In genomic region chr9:124453586-124454191, GRCh38 we compare ENCODE assay signal across 12 cellular contexts. TPM values are rescaled to one million over a fixed set of nuclear protein-coding genes. Genes with fewer than 3 reads are reported as not detected.
DNase-seq lines count a peak whose midpoint lies in the region; ATAC-seq, FAIRE-seq and TF ChIP-seq lines count a peak whose summit lies in the region.
"Had no signal": no experiment of that assay in that cellular context is flagged by ENCODE, and none has a peak within 500 bp of the region (broad histone marks: within the 10 kb centered on the region; RNA-seq: fewer than 3 reads in every experiment).

No MANE protein-coding gene starts in this region.

- DNase-seq in HCT116 (ENCODE audit: low read depth, low spot score), result peak; percentile 21
- no peak for DNase-seq in bronchial epithelial cell (ENCODE audit: low read depth)
- DNase-seq in left lung, result peak in 1 of 2 donors; percentile 61
- DNase-seq in stimulated activated CD8-positive, alpha-beta memory T cell treated with anti-CD3 and anti-CD28 coated beads, Interleukin-4, amount 100 ng/mL, for 48 hours, result no peak
- DNase-seq in GM03348 (ENCODE audit: low spot score), result no peak
- no peak for DNase-seq in GM23248
- no peak for DNase-seq in prostate gland (ENCODE audit: low spot score)
- DNase-seq: CD4-positive, CD25-positive, alpha-beta regulatory T cell had no signal

- CTCF ChIA-PET in HCT116 (lab: Charles Lee), result interaction anchor here (1.0 kb wide), 1 partner anchor 37 kb away, joined by 3 read pairs; no protein-coding TSS in a partner anchor

- RAD21 ChIA-PET in HCT116 (lab: Charles Lee; ENCODE audit: low non-redundant PET in 1 of 2, low total read pairs in 2 of 2, uncharacterized antibody in 2 of 2, unreplicated experiment in 2 of 2), result no interaction called here

- no peaks in the 10 kb centered on the region for H3K36me3 ChIP-seq in HCT116 (ENCODE audit: control insufficient read depth in 1 of 2, insufficient read depth in 2 of 2, low read length in 2 of 2)
- H3K36me3 ChIP-seq in bronchial epithelial cell (ENCODE audit: control insufficient read depth, insufficient read depth, low read length), result no peaks in the 10 kb centered on the region
- no peaks in the 10 kb centered on the region for H3K36me3 ChIP-seq in left lung
- no peaks in the 10 kb centered on the region for H3K36me3 ChIP-seq in GM23248 (ENCODE audit: low read depth)
- no peaks in the 10 kb centered on the region for H3K36me3 ChIP-seq in prostate gland
- H3K36me3 ChIP-seq: neutrophil had no signal

- H2AFZ ChIP-seq in HCT116 (ENCODE audit: low read depth, low read length, poor library complexity, severe bottlenecking) (peak overlapping the region; percentile 15), GM23248 (no peak overlapping the region)

- peak overlapping the region; percentile 41 for H3K9ac ChIP-seq in HCT116 (ENCODE audit: low read length)
- no peak overlapping the region for H3K9ac ChIP-seq in GM23248

- peaks cover 6 to 19% of the 10 kb centered on the region in 2 experiments; a peak in 2 of 4 replicates for H3K4me1 ChIP-seq in HCT116 (ENCODE audit: control insufficient read depth in 1 of 2, insufficient read depth in 2 of 2, low read length in 2 of 2)
- H3K4me1 ChIP-seq in left lung, result peaks cover 0 to 14% of the 10 kb centered on the region in 2 donors
- 0 out of 2 replicates have a peak, but pooled peaks cover 7% of the 10 kb centered on the region for H3K4me1 ChIP-seq in GM23248 (ENCODE audit: insufficient read depth)
- H3K4me1 ChIP-seq in prostate gland (replicated peaks), result no peaks in the 10 kb centered on the region

- H3K9me3 ChIP-seq in HCT116 (ENCODE audit: control insufficient read depth in 1 of 2, insufficient read depth in 1 of 2, low read depth in 1 of 2, low read length in 2 of 2), result no peaks in the 10 kb centered on the region
- no peaks in the 10 kb centered on the region for H3K9me3 ChIP-seq in left lung
- no peaks in the 10 kb centered on the region for H3K9me3 ChIP-seq in GM23248 (ENCODE audit: low read depth)
- no peaks in the 10 kb centered on the region for H3K9me3 ChIP-seq in prostate gland
- H3K9me3 ChIP-seq: neutrophil had no signal

- POLR2A ChIA-PET in HCT116 (lab: Charles Lee), result interaction anchor here (0.6 kb wide), 1 partner anchor 12 kb away, joined by 3 read pairs; no protein-coding TSS in a partner anchor

- H3K79me2 ChIP-seq in HCT116 (ENCODE audit: insufficient read depth, low read length), result no peaks in the 10 kb centered on the region
- H3K79me2 ChIP-seq in GM23248 (ENCODE audit: insufficient read depth), result no peaks in the 10 kb centered on the region

- ATAC-seq in HCT116, result peak; percentile 90
- ATAC-seq in left lung, result peak; percentile 32

- BruUV-seq in HCT116 (replicated peaks; lab: Mats Ljungman, UMichigan), result no TSS peak

- WGBS in GM23248 (ENCODE audit: low coverage in 1 of 2, low lambda C conversion rate in 2 of 2, missing lambda C conversion rate in 2 of 2), 2 experiments, result 48 to 49% methylated on average over 23 of the region's 35 CpGs
- WGBS in prostate gland, result 43% methylated on average over 23 of the region's 35 CpGs

- peak overlapping the region; percentile 36 to 58 for H3K4me3 ChIP-seq in HCT116 (replicated peaks in 1 of 2; ENCODE audit: low read depth in 1 of 2, low read length in 2 of 2)
- H3K4me3 ChIP-seq in bronchial epithelial cell (ENCODE audit: low read depth, low read length), result peak overlapping the region; percentile 14
- no peak overlapping the region for H3K4me3 ChIP-seq in left lung
- no peak overlapping the region for H3K4me3 ChIP-seq in GM23248
- H3K4me3 ChIP-seq in prostate gland, result no peak overlapping the region

- TF ChIP-seq CTCF in C4-2B (conservative IDR thresholded peaks at IDR 0.05) (no peak), HCT116 (IDR thresholded peaks at IDR 0.05 in 2 of 3, conservative IDR thresholded peaks at IDR 0.05 in 1 of 3; ENCODE audit: borderline replicate concordance in 1 of 3, insufficient read depth in 1 of 3, low read depth in 2 of 3, low read length in 2 of 3) (no peak), bronchial epithelial cell (IDR thresholded peaks at IDR 0.05; ENCODE audit: insufficient read depth, low read length, severe bottlenecking) (no peak), left lung (IDR thresholded peaks at IDR 0.05) (no peak), prostate gland (IDR thresholded peaks at IDR 0.05) (no peak)

- H3K9me2 ChIP-seq in HCT116 (ENCODE audit: insufficient read depth), result no peaks in the 10 kb centered on the region
- no peaks in the 10 kb centered on the region for H3K9me2 ChIP-seq in GM23248 (ENCODE audit: insufficient read depth)

- TF ChIP-seq POLR2A in HCT116 (IDR thresholded peaks at IDR 0.05; ENCODE audit: borderline replicate concordance, extremely low read depth, insufficient read depth, insufficient read length), result no peak
- TF ChIP-seq POLR2A in prostate gland (IDR thresholded peaks at IDR 0.05), result no peak

- H3K27me3 ChIP-seq in HCT116 (ENCODE audit: insufficient read depth, low read length) (no peaks in the 10 kb centered on the region), bronchial epithelial cell (ENCODE audit: control insufficient read depth, insufficient read depth, low read length) (no peaks in the 10 kb centered on the region), left lung (peaks cover 44 to 63% of the 10 kb centered on the region in 2 donors), GM23248 (replicated peaks; ENCODE audit: insufficient read depth) (peaks cover 18% of the 10 kb centered on the region), prostate gland (replicated peaks; ENCODE audit: insufficient read depth) (peaks cover 15% of the 10 kb centered on the region)

- no peaks in the 10 kb centered on the region for H3F3A ChIP-seq in GM23248 (ENCODE audit: insufficient read depth)

- no peak for FAIRE-seq in bronchial epithelial cell (lab: Jason Lieb, UNC)
- FAIRE-seq: TTC549 had no signal

- intact Hi-C loops in HCT116 (cut with micrococcal nuclease), result no loop called here
- intact Hi-C loops in left lung (cut with DNase I), result no loop called here
- intact Hi-C loops in prostate gland (cut with DNase I), result no loop called here

- peak overlapping the region; percentile 78 for H3K4me2 ChIP-seq in HCT116 (ENCODE audit: low read length)
- H3K4me2 ChIP-seq in GM23248 (ENCODE audit: unreplicated experiment), result no peak overlapping the region

- peak overlapping the region; percentile 75 for H3K27ac ChIP-seq in C4-2B
- H3K27ac ChIP-seq in HCT116 (ENCODE audit: low read depth, low read length), result peak overlapping the region; percentile 50; the same call in 1 of the 2 replicates
- no peak overlapping the region for H3K27ac ChIP-seq in left lung
- H3K27ac ChIP-seq in GM23248, result no peak overlapping the region
- H3K27ac ChIP-seq in prostate gland, result no peak overlapping the region
- H3K27ac ChIP-seq: neutrophil had no signal

- no peaks in the 10 kb centered on the region for H4K20me1 ChIP-seq in HCT116 (ENCODE audit: insufficient read depth)
- no peaks in the 10 kb centered on the region for H4K20me1 ChIP-seq in GM23248 (ENCODE audit: insufficient read depth)

- in situ Hi-C loops in GM23248 (cut with MboI), result no loop called here

- TF ChIP-seq RAD21 in HCT116 (IDR thresholded peaks at IDR 0.05; ENCODE audit: low read depth), result no peak

TF ChIP-seq in HCT116, 20 proteins besides CTCF, POLR2A, EP300 and RAD21:
- 0 out of 2 replicates have a peak, but pooled peaks have one; percentile 45 for TF ChIP-seq POLR2AphosphoS5 (IDR thresholded peaks at IDR 0.05; ENCODE audit: low read depth, low read length)
- TF ChIP-seq TCF7L2 (IDR thresholded peaks at IDR 0.05; ENCODE audit: borderline replicate concordance, extremely low read depth, insufficient read depth, insufficient read length), result no peak
- TF ChIP-seq SRF (IDR thresholded peaks at IDR 0.05; ENCODE audit: low read depth), result no peak
- TF ChIP-seq SP1 (IDR thresholded peaks at IDR 0.05; ENCODE audit: low read depth), result no peak
- no peak for TF ChIP-seq EGR1 (IDR thresholded peaks at IDR 0.05; ENCODE audit: low read depth)
- TF ChIP-seq ZFX (IDR thresholded peaks at IDR 0.05), result 0 out of 2 replicates have a peak, but pooled peaks have one; percentile 2

RNA-seq across cellular contexts. Expression of gene ADGRD2, which starts 3.4 kb away (rescaled TPM):
- total RNA-seq in HCT116 (2021; ENCODE audit: unreplicated experiment), result not detected
- polyA plus RNA-seq in HCT116 (2012), result 0.79 and 1.5 TPM in 2 replicates
- total RNA-seq in bronchial epithelial cell, result 0.38 TPM in 1 of 2 replicates, not detected in the other
- total RNA-seq in left lung, result not detected
- not detected in 2 replicates for total RNA-seq in GM23248 (2014; rRNA removed; shearing (Covaris generic))
- polyA plus RNA-seq in GM23248 (2016; fragmentation: Nextera tagmentation; extraction: Ambion mirVana), result not detected in 2 replicates
- 1 to 10 TPM; 1.0 to 4.0 TPM for total RNA-seq in prostate gland
- total RNA-seq: CD4-positive, CD25-positive, alpha-beta regulatory T cell; fibroblast of lung had no signal
- polyA plus RNA-seq: CD4-positive, CD25-positive, alpha-beta regulatory T cell; fibroblast of lung had no signal

RNA-seq across cellular contexts. Expression of gene PSMB7, which starts 38.4 kb away (rescaled TPM):
- 222 TPM for total RNA-seq in HCT116 (2021; ENCODE audit: unreplicated experiment)
- 305 and 343 TPM in 2 replicates for polyA plus RNA-seq in HCT116 (2012)
- 275 and 335 TPM in 2 replicates for total RNA-seq in bronchial epithelial cell
- total RNA-seq in left lung, result 100 to 1,000 TPM in 1 of 2 donors, 10 to 100 TPM in 1; 86.3 to 128 TPM
- total RNA-seq in GM23248 (2014; rRNA removed; shearing (Covaris generic)), result 182 and 202 TPM in 2 replicates
- polyA plus RNA-seq in GM23248 (2016; fragmentation: Nextera tagmentation; extraction: Ambion mirVana), result 245 and 249 TPM in 2 replicates
- total RNA-seq in prostate gland, result 100 to 1,000 TPM; 150 to 158 TPM

RNA-seq across cellular contexts. Expression of gene NR5A1, which starts 53.5 kb away (rescaled TPM):
- total RNA-seq in HCT116 (2021; ENCODE audit: unreplicated experiment) (0.64 TPM), bronchial epithelial cell (not detected in 2 replicates), left lung (under 1 TPM in 1 of 2 donors, not detected in 1; 0.26 TPM), prostate gland (10 to 100 TPM in 1 of 2 donors, not detected in 1; 88.4 TPM)
- 0.02 and 0.04 TPM in 2 replicates for polyA plus RNA-seq in HCT116 (2012)
- not detected in 2 replicates for total RNA-seq in GM23248 (2014; rRNA removed; shearing (Covaris generic))
- polyA plus RNA-seq in GM23248 (2016; fragmentation: Nextera tagmentation; extraction: Ambion mirVana), result not detected in 2 replicates
- total RNA-seq: CD4-positive, CD25-positive, alpha-beta regulatory T cell; fibroblast of lung had no signal
- polyA plus RNA-seq: CD4-positive, CD25-positive, alpha-beta regulatory T cell; fibroblast of lung had no signal

Comparison
In these comparisons a context has a peak if more than half of its experiments do, and no peak if none do; other contexts are left out.
1. H3K27ac ChIP-seq: peak in C4-2B (single experiment) and HCT116 (single experiment); none in left lung (0 of 2), GM23248 (single experiment) and prostate gland (0 of 2).
2. H3K4me3 ChIP-seq: peak in HCT116 (2 of 2) and bronchial epithelial cell (single experiment); none in left lung (0 of 2), GM23248 (single experiment) and prostate gland (0 of 2).